14 cellular contexts compared by ENCODE assay signal in genomic region chr10:105658696-105659095, GRCh38.
DNase-seq lines count a peak whose midpoint lies in the region; TF ChIP-seq lines count a peak whose summit lies in the region.
"Had no signal": no experiment of that assay in that cellular context is flagged by ENCODE, and none has a peak within 500 bp of the region (broad histone marks: within the 10 kb centered on the region; RNA-seq: fewer than 3 reads in every experiment).

No MANE protein-coding gene starts in this region.

- intact Hi-C loops in MCF 10A (cut with micrococcal nuclease) (no loop called here), Calu3 (cut with micrococcal nuclease; ENCODE audit: unreplicated experiment) (no loop called here)

- DNase-seq in M059J (ENCODE audit: low read depth), result peak; percentile 12
- peak; percentile 4 for DNase-seq in fibroblast of the aortic adventitia (ENCODE audit: low read depth)
- peak; percentile 63 for DNase-seq in putamen (ENCODE audit: low spot score)
- DNase-seq in MCF 10A (ENCODE audit: unreplicated experiment), result no peak
- no peak for DNase-seq in NCI-H1694 (lab: John Stamatoyannopoulos, UW)
- DNase-seq in Calu3, result no peak
- DNase-seq: C1 segment of cervical spinal cord; CD4-positive, alpha-beta memory T cell; COR-L47; DMS153; DND-41; GF-D8; H9 had no signal

- H3K4me3 Mint-ChIP-seq in MCF 10A (ENCODE audit: unreplicated experiment), result no peak overlapping the region
- H3K4me3 Mint-ChIP-seq in Calu3 (ENCODE audit: low read depth, unreplicated experiment), result no peak overlapping the region
- H3K4me3 Mint-ChIP-seq: CD4-positive, alpha-beta memory T cell; GM23338; H9 had no signal

- no peak overlapping the region for H3K4me3 ChIP-seq in fibroblast of the aortic adventitia (ENCODE audit: low read depth, low read length)
- H3K4me3 ChIP-seq: GM23338 had no signal

- BruUV-seq in MCF 10A (replicated peaks; lab: Mats Ljungman, UMichigan), result no TSS peak
- no TSS peak for BruUV-seq in Calu3 (replicated peaks; lab: Mats Ljungman, UMichigan)

- H3K27ac Mint-ChIP-seq in MCF 10A (ENCODE audit: low read depth, unreplicated experiment), result no peak overlapping the region
- H3K27ac Mint-ChIP-seq in Calu3 (ENCODE audit: unreplicated experiment), result no peak overlapping the region
- H3K27ac Mint-ChIP-seq: CD4-positive, alpha-beta memory T cell; GM23338 had no signal

- CTCF ChIA-PET in MCF 10A (lab: Yijun Ruan, JAX) (no interaction called here), Calu3 (lab: Charles Lee) (no interaction called here)

- peaks cover 12% of the 10 kb centered on the region for H3K27me3 Mint-ChIP-seq in MCF 10A (ENCODE audit: insufficient read depth, unreplicated experiment)
- H3K27me3 Mint-ChIP-seq in Calu3 (ENCODE audit: unreplicated experiment), result no peaks in the 10 kb centered on the region
- H3K27me3 Mint-ChIP-seq: CD4-positive, alpha-beta memory T cell had no signal

- H3K4me1 Mint-ChIP-seq in MCF 10A (ENCODE audit: insufficient read depth, unreplicated experiment), result no peaks in the 10 kb centered on the region
- H3K4me1 Mint-ChIP-seq in Calu3 (ENCODE audit: low read depth, unreplicated experiment), result no peaks in the 10 kb centered on the region
- H3K4me1 Mint-ChIP-seq: CD4-positive, alpha-beta memory T cell had no signal

- H3K9me3 Mint-ChIP-seq in MCF 10A (ENCODE audit: unreplicated experiment), result no peaks in the 10 kb centered on the region
- H3K9me3 Mint-ChIP-seq in Calu3 (ENCODE audit: low read depth, unreplicated experiment), result peaks cover 11% of the 10 kb centered on the region
- H3K9me3 Mint-ChIP-seq: GM23338, H9 had no signal

- TF ChIP-seq CTCF in fibroblast of the aortic adventitia (IDR thresholded peaks at IDR 0.05; ENCODE audit: insufficient read depth, low read length) (no peak), MCF 10A (IDR thresholded peaks at IDR 0.05; ENCODE audit: unreplicated experiment) (no peak), Calu3 (IDR thresholded peaks at IDR 0.05; ENCODE audit: unreplicated experiment) (no peak)

- H3K36me3 Mint-ChIP-seq in MCF 10A (ENCODE audit: insufficient read depth, unreplicated experiment) (no peaks in the 10 kb centered on the region), Calu3 (ENCODE audit: insufficient read depth, unreplicated experiment) (no peaks in the 10 kb centered on the region)
- H3K36me3 Mint-ChIP-seq: CD4-positive, alpha-beta memory T cell had no signal

- POLR2A ChIA-PET in MCF 10A (lab: Yijun Ruan, JAX), result no interaction called here

Comparison
In these comparisons a context has a peak if more than half of its experiments do, and no peak if none do; other contexts are left out.
1. DNase-seq: peak in M059J (single experiment), fibroblast of the aortic adventitia (single experiment) and putamen (single experiment); none in MCF 10A (single experiment), NCI-H1694 (single experiment) and Calu3 (single experiment).